In the genomic region with DNA sequence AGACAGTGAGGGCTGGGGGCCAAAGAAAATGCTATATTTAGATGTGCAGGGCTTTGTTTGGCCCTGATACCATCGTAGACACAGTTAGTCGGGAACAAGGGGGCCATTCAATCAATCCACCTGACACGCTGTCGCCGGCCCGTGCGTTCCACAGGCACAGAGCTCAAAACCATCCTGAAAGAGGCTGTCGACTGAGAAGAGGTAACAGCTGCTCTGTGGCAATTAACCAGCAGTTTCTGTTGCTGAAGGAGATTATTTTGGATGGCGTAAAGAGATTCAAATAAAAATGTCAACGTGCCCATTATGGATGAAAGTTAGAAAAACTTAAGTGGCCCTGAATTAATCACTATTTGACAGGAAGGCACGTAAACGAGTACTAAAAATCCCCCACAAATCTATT, we compare ENCODE assay signal across 13 cellular contexts.
DNase-seq lines count a peak whose midpoint lies in the region; ATAC-seq and TF ChIP-seq lines count a peak whose summit lies in the region.
"Had no signal": no experiment of that assay in that cellular context is flagged by ENCODE, and none has a peak within 500 bp of the region (broad histone marks: within the 10 kb centered on the region; RNA-seq: fewer than 3 reads in every experiment).

No MANE protein-coding gene starts in this region.

- no peak overlapping the region for H3K27ac Mint-ChIP-seq in WTC11

- H3K4me3 ChIP-seq in A673 (ENCODE audit: low read depth, low read length, poor library complexity, severe bottlenecking) (no peak overlapping the region), foreskin fibroblast (ENCODE audit: low read depth in 1 of 2, low read length in 2 of 2) (no peak overlapping the region)
- H3K4me3 ChIP-seq: lung, ovary had no signal

- peaks cover 78% of the 10 kb centered on the region for H3K4me1 Mint-ChIP-seq in WTC11

- POLR2A ChIA-PET in A673 (lab: Charles Lee; ENCODE audit: low non-redundant PET) (no interaction called here), WTC11 (lab: Charles Lee) (no interaction called here)

- peaks cover 62% of the 10 kb centered on the region for H3K27me3 Mint-ChIP-seq in WTC11 (ENCODE audit: low read depth)

- intact Hi-C loops in A673 (cut with micrococcal nuclease; ENCODE audit: unreplicated experiment), result no loop called here

- no peak for TF ChIP-seq CTCF in A673 (conservative IDR thresholded peaks at IDR 0.05; ENCODE audit: low read depth, low read length)
- TF ChIP-seq CTCF in WTC11 (IDR thresholded peaks at IDR 0.05), result no peak
- TF ChIP-seq CTCF in foreskin fibroblast (IDR thresholded peaks at IDR 0.05; ENCODE audit: low read depth, low read length), result no peak

- peaks cover 3% of the 10 kb centered on the region; the same call in 1 of the 2 replicates for H3K36me3 Mint-ChIP-seq in WTC11

- DNase-seq in A673 (ENCODE audit: low spot score) (peak; percentile 38), NCI-H1105 (lab: John Stamatoyannopoulos, UW) (peak; percentile 93), WTC11 (ENCODE audit: low spot score) (no peak), myocyte (ENCODE audit: low read depth) (peak; percentile 74), hippocampal formation (lab: John Stamatoyannopoulos, UW) (no peak), kidney tubule cell (ENCODE audit: low spot score) (no peak), foreskin fibroblast (no peak)
- DNase-seq: activated CD4-positive, alpha-beta T cell treated with anti-CD3 and anti-CD28 coated beads, Interleukin-2, amount 50 U/mL, for 1 hour; activated T-cell treated with anti-CD3 and anti-CD28 coated beads, Interleukin-2, amount 50 U/mL, for 48 hours had no signal

- peaks cover 4% of the 10 kb centered on the region for H3K27me3 ChIP-seq in A673 (replicated peaks; ENCODE audit: insufficient read depth, low read depth, low read length, poor library complexity)
- H3K27me3 ChIP-seq: ovary had no signal

- no TSS peak for BruUV-seq in A673 (replicated peaks; lab: Mats Ljungman, UMichigan)

- H3K4me1 ChIP-seq in A673 (ENCODE audit: insufficient read depth, low read length, poor library complexity, severe bottlenecking), result peaks cover 20% of the 10 kb centered on the region

- H3K9me3 Mint-ChIP-seq in WTC11, result peaks cover 7% of the 10 kb centered on the region

- ATAC-seq in WTC11, result no peak
- ATAC-seq in GM19023 (IDR thresholded peaks at IDR 0.05; ENCODE audit: unreplicated experiment), result no peak
- ATAC-seq: esophagus mucosa had no signal

- H3K4me3 Mint-ChIP-seq in WTC11, result peak overlapping the region; percentile 50; the same call in 1 of the 2 replicates

- H3K27ac ChIP-seq in A673 (ENCODE audit: low read depth, low read length, poor library complexity, severe bottlenecking), result no peak overlapping the region
- H3K27ac ChIP-seq: ovary had no signal

- H3K9me3 ChIP-seq in A673 (ENCODE audit: low read depth, low read length, poor library complexity, severe bottlenecking), result no peaks in the 10 kb centered on the region
- H3K9me3 ChIP-seq: ovary had no signal

- no peaks in the 10 kb centered on the region for H3K36me3 ChIP-seq in A673 (ENCODE audit: insufficient read depth, low read length, poor library complexity, severe bottlenecking)
- H3K36me3 ChIP-seq: ovary had no signal

- CTCF ChIA-PET in A673 (lab: Charles Lee) (no interaction called here), WTC11 (lab: Charles Lee) (no interaction called here)

TF ChIP-seq in WTC11, 78 proteins besides CTCF, POLR2A, EP300 and RAD21:
- TF ChIP-seq, protein P1, sequence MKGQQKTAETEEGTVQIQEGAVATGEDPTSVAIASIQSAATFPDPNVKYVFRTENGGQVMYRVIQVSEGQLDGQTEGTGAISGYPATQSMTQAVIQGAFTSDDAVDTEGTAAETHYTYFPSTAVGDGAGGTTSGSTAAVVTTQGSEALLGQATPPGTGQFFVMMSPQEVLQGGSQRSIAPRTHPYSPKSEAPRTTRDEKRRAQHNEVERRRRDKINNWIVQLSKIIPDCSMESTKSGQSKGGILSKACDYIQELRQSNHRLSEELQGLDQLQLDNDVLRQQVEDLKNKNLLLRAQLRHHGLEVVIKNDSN (CRISPR knock-in tag; IDR thresholded peaks at IDR 0.05), result no peak
- no peak for TF ChIP-seq GRHL2 (CRISPR knock-in tag; IDR thresholded peaks at IDR 0.05; ENCODE audit: insufficient replicate concordance, severe bottlenecking)

Comparison
In these comparisons a context has a peak if more than half of its experiments do, and no peak if none do; other contexts are left out.
1. DNase-seq: peak in A673 (single experiment), NCI-H1105 (single experiment) and myocyte (single experiment); none in WTC11 (single experiment), hippocampal formation (0 of 2), kidney tubule cell (single experiment) and foreskin fibroblast (0 of 2).